11 cellular contexts compared by ENCODE assay signal in the genomic region with DNA sequence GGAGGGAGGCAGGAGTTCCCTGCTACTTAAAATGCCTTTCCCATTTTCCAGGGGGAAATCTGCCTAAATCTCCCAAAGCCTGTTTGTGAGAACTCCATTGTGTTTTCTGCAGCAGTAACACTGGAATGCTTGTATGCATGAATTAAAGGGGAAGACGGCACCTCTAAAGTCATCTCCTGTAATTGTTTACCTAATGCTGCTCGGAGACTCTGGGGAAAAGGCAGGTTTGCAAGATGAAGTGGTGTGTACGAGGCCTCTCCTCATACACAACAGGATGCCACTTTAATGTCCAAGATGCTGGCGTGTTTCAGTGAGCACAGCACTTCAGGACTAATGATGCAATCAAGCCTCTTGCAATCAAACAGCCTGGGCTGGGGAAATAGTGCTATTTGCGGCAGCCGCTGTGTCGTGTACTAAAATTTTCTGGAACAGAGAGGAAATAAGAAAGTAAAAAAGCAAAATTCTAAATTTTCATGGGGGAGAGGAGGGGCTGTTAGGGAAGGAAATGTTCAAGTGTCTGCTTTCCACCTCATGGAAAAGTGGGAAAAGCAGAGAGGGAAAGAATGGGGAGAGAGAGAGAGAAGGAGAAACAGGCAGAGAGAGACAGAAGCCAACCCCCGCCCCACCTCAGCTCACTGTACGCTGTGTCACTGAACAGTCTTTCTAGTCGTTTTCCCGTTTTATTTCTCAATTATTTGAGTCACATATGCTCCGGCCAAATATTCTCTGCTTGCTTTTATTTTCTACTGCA. TPM values are rescaled to one million over a fixed set of nuclear protein-coding genes. Genes with fewer than 3 reads are reported as not detected.
DNase-seq lines count a peak whose midpoint lies in the region; ATAC-seq and TF ChIP-seq lines count a peak whose summit lies in the region.
"Had no signal": no experiment of that assay in that cellular context is flagged by ENCODE, and none has a peak within 500 bp of the region (broad histone marks: within the 10 kb centered on the region; RNA-seq: fewer than 3 reads in every experiment).

No MANE protein-coding gene starts in this region.

- H3K27me3 ChIP-seq in ectodermal cell (ENCODE audit: control insufficient read depth, insufficient read depth, low read length, poor library complexity, severe bottlenecking) (no peaks in the 10 kb centered on the region), upper lobe of right lung (no peaks in the 10 kb centered on the region)

- H3K4me3 ChIP-seq in ectodermal cell (ENCODE audit: insufficient read depth, low read depth, low read length), result no peak overlapping the region
- H3K4me3 ChIP-seq in mesodermal cell (ENCODE audit: extremely low read depth, insufficient read depth, low read length, poor library complexity, severe bottlenecking), result no peak overlapping the region
- no peak overlapping the region for H3K4me3 ChIP-seq in upper lobe of right lung

- peaks cover 43% of the 10 kb centered on the region for H3K4me1 ChIP-seq in ectodermal cell (ENCODE audit: control insufficient read depth, insufficient read depth, low read length)
- H3K4me1 ChIP-seq in mesodermal cell (ENCODE audit: control insufficient read depth, insufficient read depth, low read length, poor library complexity, severe bottlenecking), result peaks cover 10% of the 10 kb centered on the region
- peaks cover 5% of the 10 kb centered on the region for H3K4me1 ChIP-seq in upper lobe of right lung

- H3K9me3 ChIP-seq in ectodermal cell (ENCODE audit: control insufficient read depth, low read length) (no peaks in the 10 kb centered on the region), mesodermal cell (ENCODE audit: control insufficient read depth, low read length) (no peaks in the 10 kb centered on the region), upper lobe of right lung (no peaks in the 10 kb centered on the region)

- H3K27ac ChIP-seq in ectodermal cell (ENCODE audit: insufficient read depth, low read depth, low read length, poor library complexity, severe bottlenecking) (peak overlapping the region; percentile 84), mesodermal cell (ENCODE audit: low read depth, low read length, severe bottlenecking) (peak overlapping the region; percentile 70), upper lobe of right lung (peak overlapping the region; percentile 21)
- H3K27ac ChIP-seq: 22Rv1, VCaP had no signal

- intact Hi-C loops in upper lobe of right lung (cut with DNase I), result no loop called here

- H3K36me3 ChIP-seq in ectodermal cell (ENCODE audit: control insufficient read depth, insufficient read depth, low read length) (no peaks in the 10 kb centered on the region), mesodermal cell (ENCODE audit: control insufficient read depth, insufficient read depth, low read length) (no peaks in the 10 kb centered on the region), upper lobe of right lung (no peaks in the 10 kb centered on the region)

- ATAC-seq in upper lobe of right lung (peak; percentile 74), HG03139 (IDR thresholded peaks at IDR 0.05; ENCODE audit: unreplicated experiment) (no peak)

- TF ChIP-seq CTCF in upper lobe of right lung (IDR thresholded peaks at IDR 0.05), result no peak

- WGBS in ectodermal cell, 2 experiments, result 64 to 73% methylated on average over 11 to 12 of the region's 12 CpGs
- WGBS in mesodermal cell (ENCODE audit: insufficient coverage in 2 of 2), 2 experiments, result 67 to 77% methylated on average over 9 to 10 of the region's 12 CpGs

- DNase-seq in NCI-H2107 treated with DMSO at 0.1 percent for 48 hours (lab: John Stamatoyannopoulos, UW; ENCODE audit: unreplicated experiment) (peak; percentile 26), NCI-H2107 (lab: John Stamatoyannopoulos, UW) (no peak), upper lobe of right lung (no peak), T1000 (lab: John Stamatoyannopoulos, UW) (no peak), LoVo (ENCODE audit: low spot score) (no peak)
- DNase-seq: NCI-H2081 treated with DMSO at 0.1 percent for 48 hours had no signal

RNA-seq across cellular contexts. Expression of gene TSHZ3, which starts 32.9 kb away (rescaled TPM):
- polyA plus RNA-seq in ectodermal cell (2013, experiment 1 of 4), result 2.6 TPM
- 3.3 TPM for polyA plus RNA-seq in ectodermal cell (2013, experiment 2 of 4)
- 3.5 TPM for polyA plus RNA-seq in ectodermal cell (2013, experiment 3 of 4)
- polyA plus RNA-seq in ectodermal cell (2013, experiment 4 of 4), result 4.2 TPM
- polyA plus RNA-seq in mesodermal cell (2013, experiment 1 of 2), result 6.4 TPM
- polyA plus RNA-seq in mesodermal cell (2013, experiment 2 of 2), result 6.7 TPM
- 5.8 TPM for total RNA-seq in upper lobe of right lung

Comparison
In these comparisons a context has a peak if more than half of its experiments do, and no peak if none do; other contexts are left out.
1. H3K27ac ChIP-seq: peak in every context shown above with its lines; median percentile 84 in ectodermal cell; 70 in mesodermal cell; 21 in upper lobe of right lung.